In genomic region chr22:31626427-31627150, GRCh38 we compare ENCODE assay signal across 10 cellular contexts. TPM values are rescaled to one million over a fixed set of nuclear protein-coding genes. Genes with fewer than 3 reads are reported as not detected.
A peak's percentile ranks its signal among the peaks of the same experiment; 100 is the strongest.
DNase-seq lines count a peak whose midpoint lies in the region; ATAC-seq and TF ChIP-seq lines count a peak whose summit lies in the region.
"Had no signal": no experiment of that assay in that cellular context is flagged by ENCODE, and none has a peak within 500 bp of the region (broad histone marks: within the 10 kb centered on the region; RNA-seq: fewer than 3 reads in every experiment).

No MANE protein-coding gene starts in this region.

- DNase-seq in left cardiac atrium (peak; percentile 75), left ventricle myocardium superior (no peak), uterus (peak in 1 of 2 donors; percentile 52)
- no peak for DNase-seq in NK-92 treated with Interleukin-12 subunit alpha and Interleukin-12 subunit beta, amount 100 ng/mL, for 24 hours (lab: John Stamatoyannopoulos, UW)
- DNase-seq: stimulated activated naive CD4-positive, alpha-beta T cell treated with Interleukin-2 at 50 U/mL for 16 hours had no signal

- H3K4me1 Mint-ChIP-seq in brain: peaks cover 70% of the 10 kb centered on the region

- H3K4me1 ChIP-seq in mesodermal cell (ENCODE audit: control insufficient read depth, insufficient read depth, low read length, poor library complexity, severe bottlenecking): peaks cover 24% of the 10 kb centered on the region
- peaks cover 0 to 7% of the 10 kb centered on the region in 2 donors for H3K4me1 ChIP-seq in uterus

- no peak for TF ChIP-seq POLR2A in uterus (IDR thresholded peaks at IDR 0.05)

- peaks cover 8% of the 10 kb centered on the region for H3K36me3 Mint-ChIP-seq in brain

- peak overlapping the region; percentile 79 for H3K27ac ChIP-seq in mesodermal cell (ENCODE audit: low read depth, low read length, severe bottlenecking)
- H3K27ac ChIP-seq in uterus: peak overlapping the region; percentile 57 to 66
- H3K27ac ChIP-seq: SJSA1 had no signal

- H3K27me3 ChIP-seq in uterus: no peaks in the 10 kb centered on the region
- H3K27me3 ChIP-seq: SJSA1 had no signal

- intact Hi-C loops in left cardiac atrium (cut with DNase I) (no loop called here), left ventricle myocardium superior (cut with micrococcal nuclease) (no loop called here), uterus (cut with DNase I; ENCODE audit: low total_unique reads) (no loop called here)

- H3K4me3 Mint-ChIP-seq in brain: peak overlapping the region in 3 of 5 experiments; percentile 49 to 82 (median 79)

- TF ChIP-seq CTCF in brain (conservative IDR thresholded peaks at IDR 0.05): no peak
- TF ChIP-seq CTCF in uterus (IDR thresholded peaks at IDR 0.05): no peak

- H3K9me3 ChIP-seq in mesodermal cell (ENCODE audit: control insufficient read depth, low read length) (no peaks in the 10 kb centered on the region), uterus (no peaks in the 10 kb centered on the region)
- H3K9me3 ChIP-seq: SJSA1 had no signal

- peaks cover 37% of the 10 kb centered on the region for H3K36me3 ChIP-seq in mesodermal cell (ENCODE audit: control insufficient read depth, insufficient read depth, low read length)
- no peaks in the 10 kb centered on the region for H3K36me3 ChIP-seq in uterus

- H3K9me3 Mint-ChIP-seq in brain: no peaks in the 10 kb centered on the region

- WGBS in mesodermal cell (ENCODE audit: insufficient coverage in 2 of 2), 2 experiments: 91 to 97% methylated on average over 12 to 15 of the region's 15 CpGs

- H3K27me3 Mint-ChIP-seq in brain: peaks cover 3% of the 10 kb centered on the region

- H3K4me3 ChIP-seq in mesodermal cell (ENCODE audit: extremely low read depth, insufficient read depth, low read length, poor library complexity, severe bottlenecking) (no peak overlapping the region), uterus (no peak overlapping the region)
- H3K4me3 ChIP-seq: SJSA1 had no signal

- ATAC-seq in left cardiac atrium: peak in 1 of 2 donors; percentile 22
- ATAC-seq in left ventricle myocardium superior: no peak
- no peak for ATAC-seq in GM18502 (IDR thresholded peaks at IDR 0.05; ENCODE audit: poor library complexity, unreplicated experiment)
- ATAC-seq in HG02798 (IDR thresholded peaks at IDR 0.05; ENCODE audit: poor library complexity, unreplicated experiment): no peak

- peak overlapping the region; percentile 83 to 99 (median 97) for H3K27ac Mint-ChIP-seq in brain

RNA-seq across cellular contexts. Expression of gene PISD, which starts 35.4 kb away (rescaled TPM):
- total RNA-seq in left cardiac atrium (10 to 100 TPM; 25.2 to 40.8 TPM), left ventricle myocardium superior (15.1 TPM), uterus (100 to 1,000 TPM in 1 of 4 donors, 10 to 100 TPM in 3; 21.8 to 205 (median 42.2) TPM)
- 43.0 TPM for polyA plus RNA-seq in brain (ENCODE audit: insufficient read depth, low read depth, low replicate concordance)
- 29.5 TPM for polyA plus RNA-seq in mesodermal cell (2013, experiment 1 of 2)
- 25.3 TPM for polyA plus RNA-seq in mesodermal cell (2013, experiment 2 of 2)
